8 cellular contexts compared by ENCODE assay signal in the genomic region with DNA sequence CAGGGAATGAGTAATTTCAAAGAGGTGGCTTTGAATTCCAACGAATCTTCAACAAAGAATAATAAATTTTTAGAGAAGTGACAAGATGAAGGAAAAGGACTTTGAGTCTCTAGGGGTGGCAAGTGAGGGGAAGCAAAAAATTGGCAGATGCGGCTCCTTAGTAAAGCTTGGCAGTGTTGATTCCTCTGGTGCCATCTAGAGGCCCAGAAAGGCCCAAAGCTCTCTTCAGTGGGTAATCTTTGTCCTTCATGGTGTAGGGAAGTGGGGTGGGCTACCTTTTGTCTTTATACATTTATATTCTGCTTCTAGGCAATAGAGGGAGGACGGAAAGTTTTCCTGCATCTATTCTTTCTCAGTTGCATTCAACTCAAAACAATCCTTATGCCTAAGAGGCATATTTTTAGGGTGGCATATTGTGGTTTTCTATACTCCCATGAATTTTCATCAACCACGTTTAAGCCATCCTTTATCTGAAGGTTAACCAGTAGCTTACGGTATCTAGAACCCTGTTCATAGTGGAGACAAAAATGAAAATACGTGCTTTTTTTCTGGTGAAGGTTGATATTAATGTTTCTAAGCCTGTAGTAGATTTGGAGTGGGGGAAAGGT. TPM values are rescaled to one million over a fixed set of nuclear protein-coding genes. Genes with fewer than 3 reads are reported as not detected.
DNase-seq lines count a peak whose midpoint lies in the region; FAIRE-seq and TF ChIP-seq lines count a peak whose summit lies in the region.
"Had no signal": no experiment of that assay in that cellular context is flagged by ENCODE, and none has a peak within 500 bp of the region (broad histone marks: within the 10 kb centered on the region; RNA-seq: fewer than 3 reads in every experiment).

No MANE protein-coding gene starts in this region.

- H2BK15ac ChIP-seq in mesenchymal stem cell (ENCODE audit: low read depth, poor library complexity, severe bottlenecking) = no peak overlapping the region

- peaks cover 20 to 89% of the 10 kb centered on the region in 2 experiments for H3K36me3 ChIP-seq in mesenchymal stem cell (ENCODE audit: control insufficient read depth in 1 of 2, insufficient read depth in 2 of 2, low read depth in 1 of 2, low read length in 2 of 2)

- no peak overlapping the region for H4K8ac ChIP-seq in mesenchymal stem cell (ENCODE audit: low read length)

- no peak overlapping the region for H3K4ac ChIP-seq in mesenchymal stem cell (ENCODE audit: low read depth in 1 of 2, low read length in 2 of 2)

- 95% methylated on average over 5 of the region's 6 CpGs for WGBS in mesenchymal stem cell

- no peak overlapping the region for H2BK12ac ChIP-seq in mesenchymal stem cell (ENCODE audit: low read length in 2 of 2)

- no peak for FAIRE-seq in GM12892 (lab: Jason Lieb, UNC)

- no peak overlapping the region for H3K9ac ChIP-seq in mesenchymal stem cell (ENCODE audit: low read length)

- H3K27ac ChIP-seq in mesenchymal stem cell (ENCODE audit: low read length, poor library complexity, severe bottlenecking) = no peak overlapping the region
- H3K27ac ChIP-seq: skin epidermis had no signal

- H2BK5ac ChIP-seq in mesenchymal stem cell (ENCODE audit: low read depth, low read length, poor library complexity, severe bottlenecking) = no peak overlapping the region

- peaks cover 4% of the 10 kb centered on the region for H3K4me1 ChIP-seq in mesenchymal stem cell (ENCODE audit: control insufficient read depth, insufficient read depth, low read depth, low read length)

- H3K23ac ChIP-seq in mesenchymal stem cell (ENCODE audit: low read length in 2 of 2) = no peak overlapping the region

- no peaks in the 10 kb centered on the region for H3K27me3 ChIP-seq in mesenchymal stem cell (ENCODE audit: control insufficient read depth in 1 of 2, insufficient read depth in 1 of 2, low read length in 2 of 2)

- no peak overlapping the region for H3K18ac ChIP-seq in mesenchymal stem cell (ENCODE audit: low read depth in 1 of 2, low read length in 2 of 2)

- peak; percentile 80 for TF ChIP-seq CTCF in choroid plexus epithelial cell (conservative IDR thresholded peaks at IDR 0.05; ENCODE audit: low read depth, low read length)

- no peak overlapping the region for H4K91ac ChIP-seq in mesenchymal stem cell (ENCODE audit: low read length)

- H3K9me3 ChIP-seq in mesenchymal stem cell (ENCODE audit: control insufficient read depth, low read length) = no peaks in the 10 kb centered on the region

- H3K4me3 ChIP-seq in choroid plexus epithelial cell (ENCODE audit: low read depth, low read length) = no peak overlapping the region
- no peak overlapping the region for H3K4me3 ChIP-seq in mesenchymal stem cell (ENCODE audit: insufficient read depth in 1 of 2, low read depth in 1 of 2, low read length in 2 of 2)
- H3K4me3 ChIP-seq: skin epidermis had no signal

- DNase-seq in EH (ENCODE audit: low read depth) = peak; percentile 58
- peak; percentile 40 for DNase-seq in HCEC 1CT
- peak; percentile 54 for DNase-seq in NCI-H748 treated with DMSO at 0.1 percent for 48 hours (lab: John Stamatoyannopoulos, UW)
- DNase-seq in choroid plexus epithelial cell (ENCODE audit: low read depth) = peak; percentile 71
- peak; percentile 54 for DNase-seq in mesenchymal stem cell
- DNase-seq in GM12892 (ENCODE audit: insufficient read length) = no peak
- no peak for DNase-seq in activated CD4-positive, alpha-beta T cell treated with anti-CD3 and anti-CD28 coated beads, Interleukin-2, amount 50 U/mL, for 4 hours

- no peak overlapping the region for H2AK5ac ChIP-seq in mesenchymal stem cell (ENCODE audit: low read length, severe bottlenecking)

- TF ChIP-seq POLR2A in GM12892 (IDR thresholded peaks at IDR 0.05; ENCODE audit: low read depth, low read length) = no peak

- H2BK120ac ChIP-seq in mesenchymal stem cell (ENCODE audit: low read depth, low read length) = no peak overlapping the region

- H3K4me2 ChIP-seq in mesenchymal stem cell (ENCODE audit: low read length, poor library complexity, severe bottlenecking) = no peak overlapping the region

- H2AFZ ChIP-seq in mesenchymal stem cell (ENCODE audit: low read depth, low read length) = no peak overlapping the region

- peaks cover 28% of the 10 kb centered on the region for H3K79me1 ChIP-seq in mesenchymal stem cell (replicated peaks; ENCODE audit: low read length, poor library complexity, severe bottlenecking)

- H3K14ac ChIP-seq in mesenchymal stem cell (ENCODE audit: low read length in 2 of 2) = no peak overlapping the region

RNA-seq across cellular contexts. Expression of gene ROPN1L, which starts 17.5 kb away (rescaled TPM):
- 0.43 TPM for polyA plus RNA-seq in mesenchymal stem cell (2013, experiment 1 of 2)
- 0.29 TPM for polyA plus RNA-seq in mesenchymal stem cell (2013, experiment 2 of 2)
- 0.21 TPM for polyA plus RNA-seq in GM12892 (2012; ENCODE audit: missing spikeins)

Comparison
In these comparisons a context has a peak if more than half of its experiments do, and no peak if none do; other contexts are left out.
1. DNase-seq: peak in EH (single experiment), HCEC 1CT (single experiment), NCI-H748 treated with DMSO at 0.1 percent for 48 hours (single experiment), choroid plexus epithelial cell (single experiment) and mesenchymal stem cell (single experiment); none in GM12892 (single experiment) and activated CD4-positive, alpha-beta T cell treated with anti-CD3 and anti-CD28 coated beads, Interleukin-2, amount 50 U/mL, for 4 hours (0 of 2).